24 cellular contexts compared by ENCODE assay signal in genomic region chr10:30973737-30974136, GRCh38. TPM values are rescaled to one million over a fixed set of nuclear protein-coding genes. Genes with fewer than 3 reads are reported as not detected.
A peak's percentile ranks its signal among the peaks of the same experiment; 100 is the strongest.
DNase-seq lines count a peak whose midpoint lies in the region; ATAC-seq and TF ChIP-seq lines count a peak whose summit lies in the region.
"Had no signal": no experiment of that assay in that cellular context is flagged by ENCODE, and none has a peak within 500 bp of the region (broad histone marks: within the 10 kb centered on the region; RNA-seq: fewer than 3 reads in every experiment).

No MANE protein-coding gene starts in this region.

- no peak for TF ChIP-seq CTCF in left ventricle myocardium inferior (IDR thresholded peaks at IDR 0.05; ENCODE audit: borderline replicate concordance)
- no peak for TF ChIP-seq CTCF in neutrophil (IDR thresholded peaks at IDR 0.05)
- TF ChIP-seq CTCF in GM10248 (IDR thresholded peaks at IDR 0.05; ENCODE audit: control extremely low read depth, extremely low read depth, low read depth, missing control alignments), result no peak

- peak overlapping the region; percentile 54 for H3K4me3 ChIP-seq in left ventricle myocardium inferior
- H3K4me3 ChIP-seq in neutrophil (ENCODE audit: low read depth in 1 of 2, low read length in 1 of 2), result no peak overlapping the region
- H3K4me3 ChIP-seq in aorta (ENCODE audit: low read length in 2 of 2), result no peak overlapping the region
- H3K4me3 ChIP-seq: dorsolateral prefrontal cortex, K562, ovary, testis had no signal

- POLR2A ChIA-PET in GM10248 (lab: Yijun Ruan, JAX), result no interaction called here

- intact Hi-C loops in left ventricle myocardium inferior (cut with micrococcal nuclease) (no loop called here), aorta (cut with DNase I) (loop anchor here in 1 of 2 donors (10.0 kb wide), 1 partner anchor 159 kb away; no protein-coding TSS in a partner anchor)

- H3K9me3 ChIP-seq in left ventricle myocardium inferior (replicated peaks) (no peaks in the 10 kb centered on the region), neutrophil (no peaks in the 10 kb centered on the region), aorta (ENCODE audit: control insufficient read depth, low read length) (no peaks in the 10 kb centered on the region)
- H3K9me3 ChIP-seq: ovary, testis had no signal

- no peaks in the 10 kb centered on the region for H3K36me3 ChIP-seq in left ventricle myocardium inferior
- H3K36me3 ChIP-seq in neutrophil, result no peaks in the 10 kb centered on the region
- no peaks in the 10 kb centered on the region for H3K36me3 ChIP-seq in aorta (ENCODE audit: control insufficient read depth in 1 of 2, insufficient read depth in 2 of 2, low read length in 1 of 2)
- H3K36me3 ChIP-seq: ovary had no signal

- 33 to 41% methylated on average over 6 of the region's 6 CpGs for WGBS in aorta, 2 donors

- H3K27ac ChIP-seq in left ventricle myocardium inferior (replicated peaks) (peak overlapping the region; percentile 79), neutrophil (peak overlapping the region; percentile 4), aorta (ENCODE audit: low read depth in 1 of 2, low read length in 2 of 2) (peak overlapping the region; percentile 8 to 71)
- H3K27ac ChIP-seq: 22Rv1, foreskin keratinocyte, ovary had no signal

- CTCF ChIA-PET in GM10248 (lab: Yijun Ruan, JAX), result interaction anchor here (1.1 to 1.2 kb wide), 2 partner anchors 11 to 32 kb away, joined by 3 read pairs; no protein-coding TSS in a partner anchor

- ATAC-seq in aorta (ENCODE audit: low FRiP score), result no peak
- ATAC-seq: foreskin keratinocyte; K562; stimulated activated memory B cell treated with anti-CD40 and anti-IgM and Interleukin-4, amounts not matched to agents 10 μg/mL and 1 μg/mL and 100 μg/mL, for 72 hours had no signal

- peak; percentile 23 for DNase-seq in NCI-H2107 treated with DMSO at 0.1 percent for 48 hours (lab: John Stamatoyannopoulos, UW; ENCODE audit: unreplicated experiment)
- DNase-seq in NCI-H2107 (lab: John Stamatoyannopoulos, UW), result no peak
- DNase-seq in left ventricle myocardium inferior, result no peak
- DNase-seq in aorta, result peak in 1 of 2 donors; percentile 43
- DNase-seq in iPS-NIHi11 (ENCODE audit: low spot score), result no peak
- DNase-seq in NCI-H1105 treated with DMSO at 0.1 percent for 48 hours (lab: John Stamatoyannopoulos, UW), result no peak
- DNase-seq in GM10248 (ENCODE audit: extremely low spot score), result no peak
- DNase-seq: activated B cell treated with CpG ODN at 0.5 μM for 24 hours; activated CD4-positive, alpha-beta memory T cell treated with anti-CD3 and anti-CD28 coated beads, Interleukin-2, amount 10 ng/mL, durations not matched to agents 7 days and 5 days; amniotic stem cell; DMS53; dorsolateral prefrontal cortex; foreskin keratinocyte; GF-D8; MM.1S; NCI-H2171 treated with DMSO at 0.1 percent for 48 hours; NCI-H69; ovary; small intestine; testis had no signal

- H3K27me3 ChIP-seq in left ventricle myocardium inferior (ENCODE audit: low read depth) (no peaks in the 10 kb centered on the region), neutrophil (no peaks in the 10 kb centered on the region), aorta (ENCODE audit: control insufficient read depth in 1 of 2, insufficient read depth in 2 of 2, low read length in 1 of 2) (no peaks in the 10 kb centered on the region)
- H3K27me3 ChIP-seq: dorsolateral prefrontal cortex, foreskin keratinocyte, ovary, testis had no signal

- H3K4me1 ChIP-seq in left ventricle myocardium inferior, result peaks cover 62% of the 10 kb centered on the region
- H3K4me1 ChIP-seq in neutrophil (ENCODE audit: control insufficient read depth in 1 of 2, insufficient read depth in 1 of 2, low read depth in 1 of 2, low read length in 1 of 2), result peaks cover 1 to 8% of the 10 kb centered on the region in 2 experiments
- peaks cover 4 to 11% of the 10 kb centered on the region in 2 donors for H3K4me1 ChIP-seq in aorta (ENCODE audit: control insufficient read depth in 1 of 2, insufficient read depth in 2 of 2, low read length in 2 of 2)
- H3K4me1 ChIP-seq: foreskin keratinocyte had no signal

RNA-seq across cellular contexts. Expression of gene ZNF438, which starts 57.9 kb away (rescaled TPM):
- 13.2 TPM for total RNA-seq in left ventricle myocardium inferior
- total RNA-seq in aorta, result 10 to 100 TPM; 11.6 to 16.5 TPM
- 10 to 100 TPM; 10.6 to 13.4 TPM for polyA plus RNA-seq in aorta

Comparison
In these comparisons a context has a peak if more than half of its experiments do, and no peak if none do; other contexts are left out.
1. H3K27ac ChIP-seq: peak in every context shown above with its lines; median percentile 79 in left ventricle myocardium inferior; 40 in aorta; 4 in neutrophil.